Comparison of ENCODE assay signal across 5 cellular contexts in genomic region chr2:56707650-56708049, GRCh38.
TF ChIP-seq lines count a peak whose summit lies in the region.

No MANE protein-coding gene starts in this region.

TF ChIP-seq in SK-N-SH, 30 proteins besides CTCF, POLR2A, EP300 and RAD21:
- no peak for TF ChIP-seq GABPA (IDR thresholded peaks at IDR 0.05; ENCODE audit: low read depth)
- TF ChIP-seq TCF12 (IDR thresholded peaks at IDR 0.05), result 0 out of 2 replicates have a peak, but pooled peaks have one; percentile 7
- no peak for TF ChIP-seq NRF1 (IDR thresholded peaks at IDR 0.05; ENCODE audit: low read depth, low read length)

TF ChIP-seq in SK-N-SH treated with all-trans-retinoic acid at 6 μM for 48 hours, 23 proteins besides CTCF, POLR2A, EP300 and RAD21:
- TF ChIP-seq PATZ1 (CRISPR knock-in tag; IDR thresholded peaks at IDR 0.05; ENCODE audit: borderline replicate concordance) (no peak), ESRRG (CRISPR knock-in tag; IDR thresholded peaks at IDR 0.05) (no peak), ZNF70 (CRISPR knock-in tag; IDR thresholded peaks at IDR 0.05) (no peak)
TF ChIP-seq in SK-N-SH treated with all-trans-retinoic acid at 6 μM for 48 hours: peak in this region for 0.

TF ChIP-seq in A549, 52 proteins besides CTCF, POLR2A, EP300 and RAD21:
- TF ChIP-seq HOXA7 (CRISPR knock-in tag; IDR thresholded peaks at IDR 0.05) (no peak), MAFK (IDR thresholded peaks at IDR 0.05; ENCODE audit: partially characterized antibody) (peak; percentile 34), RCOR1 (IDR thresholded peaks at IDR 0.05; ENCODE audit: low read depth, low read length) (no peak), SREBF2 (IDR thresholded peaks at IDR 0.05) (no peak), JUNB (IDR thresholded peaks at IDR 0.05) (no peak)

TF ChIP-seq in IMR-90, 13 proteins besides CTCF, POLR2A, EP300 and RAD21:
- TF ChIP-seq RFX5 (IDR thresholded peaks at IDR 0.05; ENCODE audit: low read depth, low read length), result no peak
- TF ChIP-seq MXI1 (IDR thresholded peaks at IDR 0.05; ENCODE audit: borderline replicate concordance, low read depth, low read length), result no peak
- no peak for TF ChIP-seq CHD1 (IDR thresholded peaks at IDR 0.05; ENCODE audit: low read depth, low read length)
- TF ChIP-seq MAFK (IDR thresholded peaks at IDR 0.05; ENCODE audit: low read depth, low read length), result peak; percentile 42; the same call in 1 of the 2 replicates
- TF ChIP-seq, protein P1, sequence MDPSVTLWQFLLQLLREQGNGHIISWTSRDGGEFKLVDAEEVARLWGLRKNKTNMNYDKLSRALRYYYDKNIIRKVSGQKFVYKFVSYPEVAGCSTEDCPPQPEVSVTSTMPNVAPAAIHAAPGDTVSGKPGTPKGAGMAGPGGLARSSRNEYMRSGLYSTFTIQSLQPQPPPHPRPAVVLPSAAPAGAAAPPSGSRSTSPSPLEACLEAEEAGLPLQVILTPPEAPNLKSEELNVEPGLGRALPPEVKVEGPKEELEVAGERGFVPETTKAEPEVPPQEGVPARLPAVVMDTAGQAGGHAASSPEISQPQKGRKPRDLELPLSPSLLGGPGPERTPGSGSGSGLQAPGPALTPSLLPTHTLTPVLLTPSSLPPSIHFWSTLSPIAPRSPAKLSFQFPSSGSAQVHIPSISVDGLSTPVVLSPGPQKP (IDR thresholded peaks at IDR 0.05; ENCODE audit: borderline replicate concordance, low read depth, low read length), result no peak
- TF ChIP-seq MAZ (IDR thresholded peaks at IDR 0.05; ENCODE audit: borderline replicate concordance, low read depth, low read length), result no peak
- TF ChIP-seq NFE2L2 (IDR thresholded peaks at IDR 0.05; ENCODE audit: low read depth, low read length), result no peak
- TF ChIP-seq, protein P2, sequence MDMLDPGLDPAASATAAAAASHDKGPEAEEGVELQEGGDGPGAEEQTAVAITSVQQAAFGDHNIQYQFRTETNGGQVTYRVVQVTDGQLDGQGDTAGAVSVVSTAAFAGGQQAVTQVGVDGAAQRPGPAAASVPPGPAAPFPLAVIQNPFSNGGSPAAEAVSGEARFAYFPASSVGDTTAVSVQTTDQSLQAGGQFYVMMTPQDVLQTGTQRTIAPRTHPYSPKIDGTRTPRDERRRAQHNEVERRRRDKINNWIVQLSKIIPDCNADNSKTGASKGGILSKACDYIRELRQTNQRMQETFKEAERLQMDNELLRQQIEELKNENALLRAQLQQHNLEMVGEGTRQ (IDR thresholded peaks at IDR 0.05; ENCODE audit: low read depth, low read length), result no peak
- TF ChIP-seq FOS (IDR thresholded peaks at IDR 0.05; ENCODE audit: low read depth, low read length), result no peak

TF ChIP-seq in H1, 55 proteins besides CTCF, POLR2A, EP300 and RAD21:
- TF ChIP-seq MAFK (IDR thresholded peaks at IDR 0.05; ENCODE audit: low read depth, low read length) (0 out of 2 replicates have a peak, but pooled peaks have one; percentile 6), FOSL1 (IDR thresholded peaks at IDR 0.05; ENCODE audit: insufficient read depth, low read depth, low read length) (no peak), TAF1 (IDR thresholded peaks at IDR 0.05; ENCODE audit: low read depth, low read length) (no peak), GTF2F1 (IDR thresholded peaks at IDR 0.05; ENCODE audit: borderline replicate concordance, low read depth, low read length) (no peak)
